In the genomic region with DNA sequence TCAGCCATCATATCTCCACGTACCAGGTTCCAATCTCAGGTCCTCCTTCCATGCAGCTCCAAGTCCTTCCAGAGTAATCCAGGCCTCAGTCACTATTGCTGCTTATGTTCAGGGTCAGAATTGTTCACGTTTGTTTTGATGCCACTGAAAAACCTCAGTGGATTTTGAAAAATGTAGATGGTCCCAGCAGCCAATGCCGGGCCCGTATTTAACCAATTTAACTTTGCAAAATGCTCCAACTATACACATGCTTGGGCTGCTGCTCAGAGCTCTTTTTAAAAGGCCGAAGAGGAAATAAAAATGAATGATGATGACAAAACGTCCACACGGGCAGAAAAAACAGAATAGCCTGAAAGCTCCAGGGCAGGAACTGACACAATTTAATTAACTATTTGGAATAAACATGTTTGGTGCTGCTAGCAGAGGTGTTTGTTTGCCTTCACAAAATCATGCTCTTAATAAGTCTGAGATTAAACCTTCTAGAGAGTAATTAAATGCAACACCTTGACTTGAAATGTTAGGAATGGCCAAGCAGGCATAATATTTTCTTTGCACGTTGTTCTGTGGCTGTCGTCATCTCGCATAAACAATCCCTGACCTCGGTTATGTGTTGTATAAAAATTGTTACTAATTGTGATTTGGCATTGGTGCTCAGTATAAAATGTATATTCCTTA, we compare ENCODE assay signal across 22 cellular contexts.
"Had no signal": no experiment of that assay in that cellular context is flagged by ENCODE, and none has a peak within 500 bp of the region (broad histone marks: within the 10 kb centered on the region; RNA-seq: fewer than 3 reads in every experiment).

No MANE protein-coding gene starts in this region.

- H3K4me1 ChIP-seq: foreskin keratinocyte had no signal

- H3K36me3 ChIP-seq: cardiac muscle cell, sigmoid colon, transverse colon, vagina had no signal

- H3K27me3 ChIP-seq: cardiac muscle cell, foreskin keratinocyte, sigmoid colon, transverse colon, vagina had no signal

- H3K27ac ChIP-seq: cardiac muscle cell, foreskin keratinocyte, sigmoid colon, transverse colon, vagina had no signal

- H3K9me3 Mint-ChIP-seq: activated B cell treated with CpG ODN at 0.5 μM for 24 hours; activated T-cell treated with anti-CD3 and anti-CD28 coated beads, Interleukin-2, amount 50 U/mL, for 4 hours; immature natural killer cell; natural killer cell treated with Interleukin-12 subunit alpha and Interleukin-12 subunit beta and Interleukin-15 and Interleukin-18, amount 100 ng/mL, for 72 hours; stimulated activated naive B cell treated with anti-CD40 and anti-IgM and Interleukin-4, amounts not matched to agents 10 μg/mL and 1 μg/mL and 100 μg/mL, for 72 hours had no signal

- H3K27me3 Mint-ChIP-seq: activated B cell treated with CpG ODN at 0.5 μM for 24 hours; stimulated activated naive B cell treated with anti-CD40 and anti-IgM and Interleukin-4, amounts not matched to agents 10 μg/mL and 1 μg/mL and 100 μg/mL, for 72 hours had no signal

- H3K36me3 Mint-ChIP-seq: immature natural killer cell; natural killer cell treated with Interleukin-12 subunit alpha and Interleukin-12 subunit beta and Interleukin-15 and Interleukin-18, amount 100 ng/mL, for 72 hours; stimulated activated naive B cell treated with anti-CD40 and anti-IgM and Interleukin-4, amounts not matched to agents 10 μg/mL and 1 μg/mL and 100 μg/mL, for 72 hours had no signal

- H3K4me3 ChIP-seq: cardiac muscle cell, sigmoid colon, smooth muscle cell, transverse colon, vagina had no signal

- DNase-seq: activated B cell treated with CpG ODN at 0.5 μM for 24 hours; activated CD4-positive, alpha-beta T cell treated with anti-CD3 and anti-CD28 coated beads for 36 hours; activated CD4-positive, alpha-beta T cell treated with anti-CD3 and anti-CD28 coated beads, Interleukin-2, amount 50 U/mL, for 48 hours; activated CD8-positive, alpha-beta memory T cell treated with anti-CD3 and anti-CD28 coated beads, Interleukin-2, amount 50 U/mL, for 48 hours; activated naive CD4-positive, alpha-beta T cell treated with Interleukin-2 at 50 U/mL for 16 hours; activated T-cell treated with anti-CD3 and anti-CD28 coated beads, Interleukin-2, amount 50 U/mL, for 4 hours; amygdala; foreskin keratinocyte; immature natural killer cell; left ventricle myocardium superior; occipital lobe; retina; sigmoid colon; stimulated activated CD4-positive, alpha-beta T cell treated with anti-CD3 and anti-CD28 coated beads, Interleukin-2, amount 100 ng/mL, for 48 hours; stimulated activated CD8-positive, alpha-beta memory T cell treated with anti-CD3 and anti-CD28 coated beads, Interleukin-4, amount 100 ng/mL, for 48 hours; stimulated activated naive B cell treated with anti-CD40 and anti-IgM and Interleukin-4, amounts not matched to agents 10 μg/mL and 1 μg/mL and 100 μg/mL, for 72 hours; T-helper 17 cell; transverse colon had no signal

- H3K4me3 Mint-ChIP-seq: activated B cell treated with CpG ODN at 0.5 μM for 24 hours; activated CD4-positive, alpha-beta T cell treated with anti-CD3 and anti-CD28 coated beads for 36 hours; activated T-cell treated with anti-CD3 and anti-CD28 coated beads, Interleukin-2, amount 50 U/mL, for 4 hours; immature natural killer cell; natural killer cell treated with Interleukin-12 subunit alpha and Interleukin-12 subunit beta and Interleukin-15 and Interleukin-18, amount 100 ng/mL, for 72 hours; stimulated activated naive B cell treated with anti-CD40 and anti-IgM and Interleukin-4, amounts not matched to agents 10 μg/mL and 1 μg/mL and 100 μg/mL, for 72 hours; T-helper 17 cell had no signal

- H3K4me2 ChIP-seq: smooth muscle cell had no signal

- H3K27ac Mint-ChIP-seq: activated B cell treated with CpG ODN at 0.5 μM for 24 hours; activated CD4-positive, alpha-beta T cell treated with anti-CD3 and anti-CD28 coated beads for 36 hours; immature natural killer cell; natural killer cell treated with Interleukin-12 subunit alpha and Interleukin-12 subunit beta and Interleukin-15 and Interleukin-18, amount 100 ng/mL, for 72 hours; stimulated activated naive B cell treated with anti-CD40 and anti-IgM and Interleukin-4, amounts not matched to agents 10 μg/mL and 1 μg/mL and 100 μg/mL, for 72 hours; T-helper 17 cell had no signal

- H3K9me3 ChIP-seq: sigmoid colon, transverse colon, vagina had no signal

- H3K4me1 Mint-ChIP-seq: activated B cell treated with CpG ODN at 0.5 μM for 24 hours; activated CD4-positive, alpha-beta T cell treated with anti-CD3 and anti-CD28 coated beads for 36 hours; immature natural killer cell; stimulated activated naive B cell treated with anti-CD40 and anti-IgM and Interleukin-4, amounts not matched to agents 10 μg/mL and 1 μg/mL and 100 μg/mL, for 72 hours; T-helper 17 cell had no signal
